In genomic region chr17:65787503-65787902, GRCh38 we compare ENCODE assay signal across 6 cellular contexts.
"Had no signal": no experiment of that assay in that cellular context is flagged by ENCODE, and none has a peak within 500 bp of the region (broad histone marks: within the 10 kb centered on the region; RNA-seq: fewer than 3 reads in every experiment).

No MANE protein-coding gene starts in this region.

- H2AFZ ChIP-seq: GM23338 had no signal

- H3K4me3 ChIP-seq: GM23338 had no signal

- FAIRE-seq: H1 had no signal

- DNase-seq: H9, HCEC 1CT, KG1 had no signal

- H3K27ac ChIP-seq: HL-60 had no signal

- ATAC-seq: GM23338 had no signal

- H3K4me2 ChIP-seq: GM23338 had no signal
